Comparison of ENCODE assay signal across 8 cellular contexts in the genomic region with DNA sequence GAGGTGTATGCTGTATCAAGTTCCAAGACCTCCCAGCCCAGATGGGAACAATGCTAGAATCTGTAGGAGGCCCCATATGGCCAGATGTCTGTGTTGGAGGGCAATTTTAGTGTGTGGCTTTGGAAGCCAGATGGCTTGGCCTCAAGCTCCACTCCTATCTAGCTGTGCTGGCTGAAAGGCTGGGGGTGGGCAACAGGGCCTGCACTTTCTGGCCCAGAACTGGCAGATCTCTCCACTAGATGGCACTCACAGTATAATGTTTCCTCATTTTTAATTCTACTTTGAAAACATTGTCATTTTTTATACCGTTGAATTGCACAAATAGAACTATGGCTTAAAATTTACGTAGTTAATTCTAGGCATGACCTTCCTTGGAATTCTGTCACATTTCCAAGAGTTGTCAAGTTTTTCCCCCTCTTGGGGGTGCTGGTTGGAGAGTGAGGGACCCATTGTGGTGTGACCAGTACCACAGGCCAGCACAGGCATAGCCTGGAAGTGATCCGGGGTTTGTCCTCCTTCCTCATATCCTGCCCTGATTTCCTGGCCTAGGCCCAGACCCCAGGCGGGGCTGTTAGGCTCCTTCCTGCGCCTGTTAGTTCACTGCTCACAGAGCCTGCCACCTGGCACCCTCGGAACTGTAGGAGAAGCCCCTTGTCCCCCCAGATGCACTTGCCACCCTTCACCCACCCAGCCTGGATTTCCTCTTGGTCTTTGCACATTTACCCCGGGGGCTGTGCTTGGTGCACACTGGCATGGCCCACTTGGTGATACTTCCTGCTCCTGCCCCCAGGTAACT. TPM values are rescaled to one million over a fixed set of nuclear protein-coding genes. Genes with fewer than 3 reads are reported as not detected.
A peak's percentile ranks its signal among the peaks of the same experiment; 100 is the strongest.
DNase-seq lines count a peak whose midpoint lies in the region; ATAC-seq and TF ChIP-seq lines count a peak whose summit lies in the region.

No MANE protein-coding gene starts in this region.

- TF ChIP-seq CTCF in CD14-positive monocyte (IDR thresholded peaks at IDR 0.05): peak; percentile 93
- TF ChIP-seq CTCF in GM20000 (IDR thresholded peaks at IDR 0.05; ENCODE audit: extremely low read depth, missing control alignments): peak; percentile 75
- peak; percentile 57 to 72 (median 65) for TF ChIP-seq CTCF in ascending aorta (IDR thresholded peaks at IDR 0.05)

- H3K27me3 Mint-ChIP-seq in CD14-positive monocyte (ENCODE audit: low read depth in 3 of 3): peaks cover 0 to 5% (median 0%) of the 10 kb centered on the region in 3 donors

- H3K4me1 Mint-ChIP-seq in CD14-positive monocyte: peaks cover 6% of the 10 kb centered on the region

- H3K9me3 Mint-ChIP-seq in CD14-positive monocyte: peaks cover 0 to 2% (median 0%) of the 10 kb centered on the region in 7 donors

- no peak overlapping the region for H3K27ac ChIP-seq in ascending aorta
- H3K27ac ChIP-seq in right cardiac atrium (ENCODE audit: low read length): no peak overlapping the region

- H3K27ac Mint-ChIP-seq in CD14-positive monocyte: peak overlapping the region in 1 of 7 donors; percentile 22

- H3K9me3 ChIP-seq in ascending aorta: no peaks in the 10 kb centered on the region
- H3K9me3 ChIP-seq in right cardiac atrium (ENCODE audit: control insufficient read depth, low read length): no peaks in the 10 kb centered on the region
- H3K9me3 ChIP-seq in skeletal muscle satellite cell (replicated peaks; ENCODE audit: low read length): no peaks in the 10 kb centered on the region

- H3K4me1 ChIP-seq in ascending aorta (peaks cover 0 to 3% of the 10 kb centered on the region in 2 donors), right cardiac atrium (ENCODE audit: control insufficient read depth, insufficient read depth, low read length) (no peaks in the 10 kb centered on the region), skeletal muscle satellite cell (ENCODE audit: control insufficient read depth, insufficient read depth, low read length) (peaks cover 9% of the 10 kb centered on the region)

- H3K9ac ChIP-seq in skeletal muscle satellite cell (ENCODE audit: low read depth, low read length): peak overlapping the region; percentile 11

- peak; percentile 56 to 62 for ATAC-seq in right cardiac atrium
- no peak for ATAC-seq in GM18861 (IDR thresholded peaks at IDR 0.05; ENCODE audit: unreplicated experiment)

- no peak overlapping the region for H3K4me3 Mint-ChIP-seq in CD14-positive monocyte

- DNase-seq in CD14-positive monocyte (ENCODE audit: low spot score) (no peak), GM20000 (ENCODE audit: low spot score) (peak; percentile 67), NCI-H2227 treated with DMSO at 0.1 percent for 48 hours (lab: John Stamatoyannopoulos, UW) (peak; percentile 18), ascending aorta (ENCODE audit: low spot score in 2 of 2) (peak in 1 of 2 donors; percentile 70), right cardiac atrium (peak; percentile 37 to 78 (median 74)), islet precursor cell (no peak)

- 38% methylated on average over 7 of the region's 7 CpGs for WGBS in right cardiac atrium

- H3K36me3 ChIP-seq in ascending aorta (no peaks in the 10 kb centered on the region), skeletal muscle satellite cell (ENCODE audit: insufficient read depth, low read length) (peaks cover 96% of the 10 kb centered on the region)

- intact Hi-C loops in CD14-positive monocyte (cut with micrococcal nuclease) (loop anchor here (1.0 to 5.0 kb wide), 3 partner anchors 55 to 185 kb away; partner anchors contain the start of gene ARHGAP22 (in 1 of the 2)), ascending aorta (cut with DNase I) (loop anchor here (1.0 kb wide), 1 partner anchor 104 kb away; no protein-coding TSS in a partner anchor), right cardiac atrium (cut with DNase I) (loop anchor here in 3 of 4 donors (2.0 to 10.0 kb wide), 3 partner anchors 105 to 613 kb away; no protein-coding TSS in a partner anchor)

- no peak overlapping the region for H3K4me2 ChIP-seq in skeletal muscle satellite cell (ENCODE audit: low read length)

- H3K4me3 ChIP-seq in ascending aorta (no peak overlapping the region), right cardiac atrium (ENCODE audit: low read length) (no peak overlapping the region), skeletal muscle satellite cell (ENCODE audit: low read length) (no peak overlapping the region)

- peaks cover 0 to 2% of the 10 kb centered on the region in 2 donors for H3K36me3 Mint-ChIP-seq in CD14-positive monocyte

- no peaks in the 10 kb centered on the region for H3K27me3 ChIP-seq in ascending aorta
- H3K27me3 ChIP-seq in right cardiac atrium (ENCODE audit: control insufficient read depth, insufficient read depth): no peaks in the 10 kb centered on the region
- no peaks in the 10 kb centered on the region for H3K27me3 ChIP-seq in skeletal muscle satellite cell (ENCODE audit: control insufficient read depth, insufficient read depth, low read length)

RNA-seq across cellular contexts. Expression of gene ARHGAP22, which starts 52.9 kb away (rescaled TPM):
- 1 to 10 TPM; 1.5 to 1.9 TPM for polyA plus RNA-seq in CD14-positive monocyte
- 2.0 TPM for total RNA-seq in ascending aorta
- 1 to 10 TPM; 3.1 to 6.5 (median 5.6) TPM for total RNA-seq in right cardiac atrium
- polyA plus RNA-seq in right cardiac atrium: 1.4 TPM
- 106 and 152 TPM in 2 replicates for total RNA-seq in skeletal muscle satellite cell (2012; rRNA removed)

Comparison
In these comparisons a context has a peak if more than half of its experiments do, and no peak if none do; other contexts are left out.
1. DNase-seq: peak in GM20000 (single experiment), NCI-H2227 treated with DMSO at 0.1 percent for 48 hours (single experiment) and right cardiac atrium (3 of 3); none in CD14-positive monocyte (single experiment) and islet precursor cell (single experiment).
2. Peak in every context shown above with its lines, with median percentiles within 50 percentile points of each other: CTCF ChIP-seq.